Comparison of ENCODE assay signal across 9 cellular contexts in genomic region chr9:33080534-33080933, GRCh38. TPM values are rescaled to one million over a fixed set of nuclear protein-coding genes. Genes with fewer than 3 reads are reported as not detected.
A peak's percentile ranks its signal among the peaks of the same experiment; 100 is the strongest.
DNase-seq lines count a peak whose midpoint lies in the region; ATAC-seq and TF ChIP-seq lines count a peak whose summit lies in the region.
"Had no signal": no experiment of that assay in that cellular context is flagged by ENCODE, and none has a peak within 500 bp of the region (broad histone marks: within the 10 kb centered on the region; RNA-seq: fewer than 3 reads in every experiment).

No MANE protein-coding gene starts in this region.

- H3K27me3 Mint-ChIP-seq in activated CD4-positive, alpha-beta memory T cell treated with anti-CD3 and anti-CD28 coated beads, Interleukin-2, amount 10 ng/mL, durations not matched to agents 7 days and 5 days = no peaks in the 10 kb centered on the region

- CTCF ChIA-PET in activated CD4-positive, alpha-beta memory T cell treated with anti-CD3 and anti-CD28 coated beads, Interleukin-2, amount 10 ng/mL, durations not matched to agents 7 days and 5 days (lab: Charles Lee) = interaction anchor here (0.5 to 3.1 kb wide), 5 partner anchors 80 to 235 kb away, joined by 3 to 26 read pairs (median 3); no protein-coding TSS in a partner anchor

- no peak overlapping the region for H3K4me3 ChIP-seq in left lung
- H3K4me3 ChIP-seq in uterus = no peak overlapping the region
- H3K4me3 ChIP-seq: gastroesophageal sphincter had no signal

- H3K4me3 Mint-ChIP-seq in activated CD4-positive, alpha-beta memory T cell treated with anti-CD3 and anti-CD28 coated beads, Interleukin-2, amount 10 ng/mL, durations not matched to agents 7 days and 5 days = no peak overlapping the region

- ATAC-seq in left lung (no peak), HG02642 (IDR thresholded peaks at IDR 0.05; ENCODE audit: poor library complexity, unreplicated experiment) (no peak)

- no peaks in the 10 kb centered on the region for H3K9me3 Mint-ChIP-seq in activated CD4-positive, alpha-beta memory T cell treated with anti-CD3 and anti-CD28 coated beads, Interleukin-2, amount 10 ng/mL, durations not matched to agents 7 days and 5 days

- POLR2A ChIA-PET in activated CD4-positive, alpha-beta memory T cell treated with anti-CD3 and anti-CD28 coated beads, Interleukin-2, amount 10 ng/mL, durations not matched to agents 7 days and 5 days (lab: Charles Lee) = interaction anchor here (0.8 to 2.7 kb wide), 7 partner anchors 13 to 183 kb away, joined by 3 to 10 read pairs (median 5); partner anchors contain the start of genes B4GALT1, BAG1, CHMP5 and DNAJA1

- peaks cover 8% of the 10 kb centered on the region for H3K36me3 Mint-ChIP-seq in activated CD4-positive, alpha-beta memory T cell treated with anti-CD3 and anti-CD28 coated beads, Interleukin-2, amount 10 ng/mL, durations not matched to agents 7 days and 5 days (ENCODE audit: low read depth)

- TF ChIP-seq POLR2A in uterus (IDR thresholded peaks at IDR 0.05) = no peak

- TF ChIP-seq CTCF in left lung (IDR thresholded peaks at IDR 0.05) (no peak), uterus (IDR thresholded peaks at IDR 0.05) (no peak), GM20000 (IDR thresholded peaks at IDR 0.05; ENCODE audit: extremely low read depth, missing control alignments) (no peak)

- H3K36me3 ChIP-seq in left lung (no peaks in the 10 kb centered on the region), uterus (no peaks in the 10 kb centered on the region)
- H3K36me3 ChIP-seq: gastroesophageal sphincter had no signal

- DNase-seq in stimulated activated CD4-positive, alpha-beta T cell treated with anti-CD3 and anti-CD28 coated beads, Interleukin-1b, Interleukin-23, amount 100 ng/mL, for 48 hours = peak; percentile 39
- DNase-seq in stimulated activated CD4-positive, alpha-beta T cell treated with anti-CD3 and anti-CD28 coated beads, Interleukin-4, amount 100 ng/mL, for 1 hour = no peak
- peak; percentile 30 for DNase-seq in activated CD4-positive, alpha-beta memory T cell treated with anti-CD3 and anti-CD28 coated beads, Interleukin-2, amount 10 ng/mL, durations not matched to agents 7 days and 5 days
- DNase-seq in left lung (no peak), uterus (no peak), GM20000 (ENCODE audit: low spot score) (no peak), DMS53 treated with DMSO at 0.1 percent for 48 hours (lab: John Stamatoyannopoulos, UW; ENCODE audit: unreplicated experiment) (no peak)

- H3K27me3 ChIP-seq in left lung = no peaks in the 10 kb centered on the region
- no peaks in the 10 kb centered on the region for H3K27me3 ChIP-seq in uterus
- H3K27me3 ChIP-seq: gastroesophageal sphincter had no signal

- H3K4me1 ChIP-seq in left lung = peaks cover 8 to 31% of the 10 kb centered on the region in 2 donors
- H3K4me1 ChIP-seq in uterus = peaks cover 0 to 5% of the 10 kb centered on the region in 2 donors

- peak overlapping the region; percentile 23 to 57 for H3K27ac ChIP-seq in left lung
- peak overlapping the region; percentile 46 to 66 for H3K27ac ChIP-seq in uterus

- H3K9me3 ChIP-seq in left lung = no peaks in the 10 kb centered on the region
- H3K9me3 ChIP-seq in uterus = no peaks in the 10 kb centered on the region

- intact Hi-C loops in left lung (cut with DNase I) (loop anchor here in 1 of 2 donors (10.0 kb wide), 2 partner anchors 94 to 144 kb away; no protein-coding TSS in a partner anchor), uterus (cut with DNase I; ENCODE audit: low total_unique reads) (loop anchor here (5.0 kb wide), 1 partner anchor 142 kb away; no protein-coding TSS in a partner anchor)

- H3K27ac Mint-ChIP-seq in activated CD4-positive, alpha-beta memory T cell treated with anti-CD3 and anti-CD28 coated beads, Interleukin-2, amount 10 ng/mL, durations not matched to agents 7 days and 5 days = no peak overlapping the region

- H3K4me1 Mint-ChIP-seq in activated CD4-positive, alpha-beta memory T cell treated with anti-CD3 and anti-CD28 coated beads, Interleukin-2, amount 10 ng/mL, durations not matched to agents 7 days and 5 days = peaks cover 39% of the 10 kb centered on the region

RNA-seq across cellular contexts. Expression of gene SMU1, which starts 4.1 kb away (rescaled TPM):
- total RNA-seq in activated CD4-positive, alpha-beta memory T cell treated with anti-CD3 and anti-CD28 coated beads, Interleukin-2, amount 10 ng/mL, durations not matched to agents 7 days and 5 days = 10 to 100 TPM; 22.5 to 22.9 TPM
- total RNA-seq in left lung (10 to 100 TPM; 17.3 to 19.0 TPM), uterus (10 to 100 TPM; 12.0 to 45.9 (median 22.6) TPM)

RNA-seq across cellular contexts. Expression of gene DNAJA1, which starts 55.5 kb away (rescaled TPM):
- 100 to 1,000 TPM; 141 to 142 TPM for total RNA-seq in activated CD4-positive, alpha-beta memory T cell treated with anti-CD3 and anti-CD28 coated beads, Interleukin-2, amount 10 ng/mL, durations not matched to agents 7 days and 5 days
- total RNA-seq in left lung = 100 to 1,000 TPM; 132 to 134 TPM
- total RNA-seq in uterus = 100 to 1,000 TPM in 2 of 4 donors, 10 to 100 TPM in 2; 47.1 to 148 (median 82.1) TPM

Comparison
In these comparisons a context has a peak if more than half of its experiments do, and no peak if none do; other contexts are left out.
1. DNase-seq: peak in stimulated activated CD4-positive, alpha-beta T cell treated with anti-CD3 and anti-CD28 coated beads, Interleukin-1b, Interleukin-23, amount 100 ng/mL, for 48 hours (single experiment) and activated CD4-positive, alpha-beta memory T cell treated with anti-CD3 and anti-CD28 coated beads, Interleukin-2, amount 10 ng/mL, durations not matched to agents 7 days and 5 days (single experiment); none in stimulated activated CD4-positive, alpha-beta T cell treated with anti-CD3 and anti-CD28 coated beads, Interleukin-4, amount 100 ng/mL, for 1 hour (single experiment), left lung (0 of 2), uterus (0 of 2), GM20000 (single experiment) and DMS53 treated with DMSO at 0.1 percent for 48 hours (single experiment).